Comparison of ENCODE assay signal across 7 cellular contexts in the genomic region with DNA sequence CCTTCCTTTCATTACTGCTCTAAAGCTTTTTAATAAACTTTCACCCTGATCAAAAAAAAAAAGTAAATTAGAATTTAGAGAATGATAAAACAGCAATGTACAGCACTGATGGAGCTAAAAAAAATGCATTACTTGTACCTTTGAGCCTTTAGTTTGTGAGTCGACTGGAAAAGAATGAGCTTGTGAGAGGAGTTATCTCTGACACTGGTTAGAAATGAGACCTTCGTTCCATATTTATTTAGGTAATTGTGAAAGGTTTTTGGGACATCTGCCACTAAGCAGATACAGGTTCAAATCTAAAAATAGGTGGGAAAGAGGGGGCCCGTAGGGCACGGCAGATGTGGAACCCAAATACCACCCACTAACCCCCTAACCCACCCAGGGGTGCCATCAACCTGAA.
"Had no signal": no experiment of that assay in that cellular context is flagged by ENCODE, and none has a peak within 500 bp of the region (broad histone marks: within the 10 kb centered on the region; RNA-seq: fewer than 3 reads in every experiment).

No MANE protein-coding gene starts in this region.

- DNase-seq: GM23248, GOT3, H7, HFFc6, KBM-7 had no signal

- H3K36me3 ChIP-seq: HAP-1 had no signal

- H2AFZ ChIP-seq: GM23248 had no signal

- H3K4me1 ChIP-seq: HAP-1 had no signal

- H3K9me3 ChIP-seq: HAP-1 had no signal

- H3K9ac ChIP-seq: GM23248 had no signal

- H3K4me3 ChIP-seq: GM23248, HAP-1 had no signal

- H3K27ac ChIP-seq: GM23248 had no signal

- ATAC-seq: HCT116 had no signal
